15 cellular contexts compared by ENCODE assay signal in genomic region chr2:145421841-145422240, GRCh38.
"Had no signal": no experiment of that assay in that cellular context is flagged by ENCODE, and none has a peak within 500 bp of the region (broad histone marks: within the 10 kb centered on the region; RNA-seq: fewer than 3 reads in every experiment).

No MANE protein-coding gene starts in this region.

- H3K27ac Mint-ChIP-seq: activated CD4-positive, alpha-beta T cell treated with anti-CD3 and anti-CD28 coated beads, Interleukin-2, amount 10 ng/mL, durations not matched to agents 7 days and 5 days; activated naive CD8-positive, alpha-beta T cell; naive thymus-derived CD4-positive, alpha-beta T cell had no signal

- H3K27ac ChIP-seq: ovary, spleen, thoracic aorta had no signal

- DNase-seq: activated CD4-positive, alpha-beta T cell treated with anti-CD3 and anti-CD28 coated beads, Interleukin-2, amount 10 ng/mL, durations not matched to agents 7 days and 5 days; activated CD4-positive, CD25-positive, alpha-beta regulatory T cell; activated gamma-delta T cell treated with Interleukin-2 at 50 U/mL for 16 hours; amygdala; cerebellar nuclear complex; effector memory CD4-positive, alpha-beta T cell; islet precursor cell; naive thymus-derived CD4-positive, alpha-beta T cell; ovary; spleen; stimulated activated naive CD8-positive, alpha-beta T cell treated with anti-CD3 and anti-CD28 coated beads, Interleukin-15, amount 100 ng/mL, for 72 hours had no signal

- ATAC-seq: left lobe of liver; naive thymus-derived CD4-positive, alpha-beta T cell; sciatic nerve; stimulated activated naive CD8-positive, alpha-beta T cell treated with anti-CD3 and anti-CD28 coated beads, Interleukin-15, amount 100 ng/mL, for 72 hours had no signal

- H3K4me1 Mint-ChIP-seq: activated CD4-positive, alpha-beta T cell treated with anti-CD3 and anti-CD28 coated beads, Interleukin-2, amount 10 ng/mL, durations not matched to agents 7 days and 5 days; naive thymus-derived CD4-positive, alpha-beta T cell; stimulated activated naive CD8-positive, alpha-beta T cell treated with anti-CD3 and anti-CD28 coated beads, Interleukin-15, amount 100 ng/mL, for 72 hours had no signal

- H3K4me3 Mint-ChIP-seq: activated CD4-positive, alpha-beta T cell treated with anti-CD3 and anti-CD28 coated beads, Interleukin-2, amount 10 ng/mL, durations not matched to agents 7 days and 5 days; activated naive CD8-positive, alpha-beta T cell; naive thymus-derived CD4-positive, alpha-beta T cell; stimulated activated naive CD8-positive, alpha-beta T cell treated with anti-CD3 and anti-CD28 coated beads, Interleukin-15, amount 100 ng/mL, for 72 hours had no signal
